ENCODE assay signal across 11 cellular contexts in the genomic region with DNA sequence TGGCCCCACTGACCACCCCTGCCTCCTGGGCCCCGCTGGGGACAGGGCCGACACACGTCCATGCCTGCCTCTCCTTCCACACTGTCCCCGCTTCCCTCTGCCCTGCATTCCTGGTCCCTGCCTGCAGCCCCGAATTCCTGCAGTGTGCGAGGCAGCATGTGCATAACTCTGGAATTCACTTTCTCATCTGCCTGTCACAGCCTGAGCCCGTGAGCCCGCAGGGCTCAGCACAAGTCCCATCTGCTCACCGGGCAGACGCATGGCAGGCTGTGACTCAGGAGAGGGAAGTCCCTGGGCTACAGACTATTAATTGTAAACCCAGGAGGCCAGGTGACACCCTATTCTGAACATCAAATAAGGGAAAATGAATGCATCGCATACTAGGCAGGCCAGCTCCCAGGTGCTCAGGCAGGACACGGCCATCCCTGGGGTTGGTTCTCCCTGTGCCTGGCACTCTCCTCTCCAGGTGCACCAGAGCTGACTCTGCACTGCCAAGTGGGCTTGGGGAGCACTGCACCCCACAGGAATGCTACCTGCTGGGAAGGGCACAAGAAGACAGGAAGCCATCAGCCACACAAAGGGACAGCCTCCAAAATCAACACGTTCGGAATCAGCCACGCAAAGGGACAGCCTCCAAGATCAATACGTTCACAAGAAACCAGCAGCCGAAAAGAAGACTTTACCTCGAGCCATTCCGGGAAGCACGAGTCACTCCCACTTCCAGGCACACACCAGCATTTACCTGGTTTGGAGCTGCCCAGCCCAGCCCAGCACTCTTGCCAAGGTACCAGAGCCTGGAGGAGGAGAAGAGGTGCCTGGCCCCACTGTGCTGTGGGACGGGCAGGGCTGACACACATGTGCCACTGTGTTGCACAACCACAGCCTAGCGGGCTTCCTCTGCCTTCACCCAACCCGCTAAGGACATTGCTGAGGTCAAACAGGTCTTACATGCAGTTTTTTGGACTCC.
DNase-seq lines count a peak whose midpoint lies in the region; FAIRE-seq and TF ChIP-seq lines count a peak whose summit lies in the region.
"Had no signal": no experiment of that assay in that cellular context is flagged by ENCODE, and none has a peak within 500 bp of the region (broad histone marks: within the 10 kb centered on the region; RNA-seq: fewer than 3 reads in every experiment).

No MANE protein-coding gene starts in this region.

- H3K27me3 ChIP-seq in mesendoderm (ENCODE audit: insufficient read depth, low read length, poor library complexity): no peaks in the 10 kb centered on the region
- H3K27me3 ChIP-seq: gastroesophageal sphincter had no signal

- H3K18ac ChIP-seq in mesendoderm (ENCODE audit: low read length): no peak overlapping the region

- no peak overlapping the region for H3K9ac ChIP-seq in mesendoderm (ENCODE audit: low read length)

- H3K79me1 ChIP-seq in mesendoderm (ENCODE audit: low read length): no peaks in the 10 kb centered on the region

- in situ Hi-C loops in GM13976 (cut with MboI; ENCODE audit: low sequenced_read_pairs, unreplicated experiment): no loop called here

- H2BK15ac ChIP-seq in mesendoderm (replicated peaks; ENCODE audit: low read depth): no peak overlapping the region

- H3K23ac ChIP-seq in mesendoderm (ENCODE audit: low read length): no peak overlapping the region

- H3K79me2 ChIP-seq in mesendoderm (ENCODE audit: control insufficient read depth, insufficient read depth, low read length): no peaks in the 10 kb centered on the region

- no peak overlapping the region for H3K4ac ChIP-seq in mesendoderm (ENCODE audit: low read depth, low read length)

- DNase-seq in AG08395 (ENCODE audit: low spot score) (peak; percentile 28), HTR-8/SVneo (ENCODE audit: insufficient read length, low spot score) (peak; percentile 69), astrocyte of the hippocampus (ENCODE audit: low read depth, low spot score) (peak; percentile 79), mesendoderm (peak; percentile 49), NCI-H446 treated with DMSO at 0.1 percent for 48 hours (lab: John Stamatoyannopoulos, UW) (no peak), foreskin melanocyte (no peak), GM13976 (ENCODE audit: low spot score) (no peak)
- no peak for DNase-seq in effector CD8-positive, alpha-beta T cell (lab: John Stamatoyannopoulos, UW)
- DNase-seq: SIG-M5; stimulated activated naive CD4-positive, alpha-beta T cell treated with Interleukin-2 at 50 U/mL for 16 hours had no signal

- no peak overlapping the region for H3K56ac ChIP-seq in mesendoderm (ENCODE audit: low read length)

- no peak overlapping the region for H3K27ac ChIP-seq in mesendoderm (ENCODE audit: low read depth, low read length)
- H3K27ac ChIP-seq: gastroesophageal sphincter had no signal

- H2BK5ac ChIP-seq in mesendoderm (ENCODE audit: low read length): no peak overlapping the region

- FAIRE-seq in HTR-8/SVneo (lab: Jason Lieb, UNC): peak; percentile 87

- H4K5ac ChIP-seq in mesendoderm (ENCODE audit: low read length): no peak overlapping the region

- no peak overlapping the region for H3K4me3 ChIP-seq in mesendoderm (ENCODE audit: low read length)
- H3K4me3 ChIP-seq: gastroesophageal sphincter had no signal

- no peaks in the 10 kb centered on the region for H3K4me1 ChIP-seq in mesendoderm (ENCODE audit: control insufficient read depth, low read depth, low read length)
- H3K4me1 ChIP-seq: gastroesophageal sphincter had no signal

- no peaks in the 10 kb centered on the region for H3K36me3 ChIP-seq in mesendoderm (ENCODE audit: control insufficient read depth, insufficient read depth, low read length)
- H3K36me3 ChIP-seq: gastroesophageal sphincter had no signal

- no peak for TF ChIP-seq CTCF in GM13976 (IDR thresholded peaks at IDR 0.05; ENCODE audit: borderline replicate concordance, control extremely low read depth, extremely low read depth, insufficient read depth, missing control alignments)

- no peak overlapping the region for H3K4me2 ChIP-seq in mesendoderm (ENCODE audit: low read length)

- H2AK5ac ChIP-seq in mesendoderm (ENCODE audit: low read length): no peak overlapping the region

- no peak overlapping the region for H4K8ac ChIP-seq in mesendoderm (ENCODE audit: low read depth, low read length)

- no peak overlapping the region for H2BK120ac ChIP-seq in mesendoderm (ENCODE audit: low read depth, low read length)

- no CpG with 5 or more reads among the region's 23 CpGs for WGBS in mesendoderm (ENCODE audit: extremely low coverage, insufficient coverage, low lambda C conversion rate)

Comparison
In these comparisons a context has a peak if more than half of its experiments do, and no peak if none do; other contexts are left out.
1. DNase-seq: peak in AG08395 (single experiment), HTR-8/SVneo (single experiment), astrocyte of the hippocampus (single experiment) and mesendoderm (single experiment); none in NCI-H446 treated with DMSO at 0.1 percent for 48 hours (single experiment), foreskin melanocyte (single experiment), GM13976 (single experiment) and effector CD8-positive, alpha-beta T cell (single experiment).